In the genomic region with DNA sequence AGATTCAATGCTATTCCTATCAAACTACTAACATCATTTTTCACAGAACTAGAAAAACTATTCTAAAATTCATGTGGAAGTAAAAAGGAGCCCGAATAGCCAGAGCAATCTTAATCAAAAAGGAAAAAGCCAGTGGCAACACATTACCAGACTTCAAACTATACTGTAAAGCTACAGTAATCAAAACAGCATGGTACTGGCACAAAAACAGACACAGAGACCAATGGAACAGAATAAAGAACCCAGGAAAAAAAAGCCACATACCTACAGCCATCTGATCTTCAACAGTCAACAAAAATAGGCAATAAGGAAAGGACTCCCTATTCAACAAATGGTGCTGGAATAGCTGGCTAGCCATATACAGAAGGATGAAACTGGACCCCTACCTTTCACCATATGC, we compare ENCODE assay signal across 10 cellular contexts. TPM values are rescaled to one million over a fixed set of nuclear protein-coding genes. Genes with fewer than 3 reads are reported as not detected.
"Had no signal": no experiment of that assay in that cellular context is flagged by ENCODE, and none has a peak within 500 bp of the region (broad histone marks: within the 10 kb centered on the region; RNA-seq: fewer than 3 reads in every experiment).

No MANE protein-coding gene starts in this region.

- H3K27ac ChIP-seq: HL-60, KMS-11 had no signal

- FAIRE-seq: HepG2, HTR-8/SVneo had no signal

- ATAC-seq: HepG2 had no signal

- DNase-seq: IMR-90, Karpas-422, KBM-7, KG1 had no signal

- H3K9ac ChIP-seq: KMS-11 had no signal

- H3K4me2 ChIP-seq: KMS-11 had no signal

RNA-seq across cellular contexts. Expression of a gene that starts 10.4 kb away (rescaled TPM):
- total RNA-seq: HepG2, HT-29 had no signal
- polyA plus RNA-seq: HepG2, IgD-negative memory B cell had no signal
